1 cellular context compared by ENCODE assay signal in the genomic region with DNA sequence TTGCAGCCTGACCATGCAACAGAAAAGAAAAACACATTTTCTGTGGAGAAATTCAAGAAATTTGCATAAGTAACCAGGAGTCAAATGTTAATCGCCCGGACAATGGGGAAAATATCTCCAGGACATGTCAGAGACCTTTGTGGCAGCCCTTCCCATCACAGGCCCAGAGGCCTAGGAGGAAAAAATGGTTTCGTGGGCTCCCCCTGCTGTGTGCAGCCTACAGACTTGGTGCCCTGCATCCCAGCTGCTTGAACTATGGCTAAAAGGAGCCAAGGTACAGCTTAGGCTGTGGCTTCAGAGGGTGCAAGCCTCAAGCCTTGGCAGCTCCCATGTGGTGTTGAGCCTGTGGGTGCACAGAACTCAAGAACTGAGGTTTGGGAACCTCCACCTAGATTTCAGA. TPM values are rescaled to one million over a fixed set of nuclear protein-coding genes. Genes with fewer than 3 reads are reported as not detected.
"Had no signal": no experiment of that assay in that cellular context is flagged by ENCODE, and none has a peak within 500 bp of the region (broad histone marks: within the 10 kb centered on the region; RNA-seq: fewer than 3 reads in every experiment).

No MANE protein-coding gene starts in this region.

RNA-seq across cellular contexts. Expression of gene ZNF132, which starts 8.9 kb away (rescaled TPM):
- total RNA-seq: HT-29 had no signal
